In the genomic region with DNA sequence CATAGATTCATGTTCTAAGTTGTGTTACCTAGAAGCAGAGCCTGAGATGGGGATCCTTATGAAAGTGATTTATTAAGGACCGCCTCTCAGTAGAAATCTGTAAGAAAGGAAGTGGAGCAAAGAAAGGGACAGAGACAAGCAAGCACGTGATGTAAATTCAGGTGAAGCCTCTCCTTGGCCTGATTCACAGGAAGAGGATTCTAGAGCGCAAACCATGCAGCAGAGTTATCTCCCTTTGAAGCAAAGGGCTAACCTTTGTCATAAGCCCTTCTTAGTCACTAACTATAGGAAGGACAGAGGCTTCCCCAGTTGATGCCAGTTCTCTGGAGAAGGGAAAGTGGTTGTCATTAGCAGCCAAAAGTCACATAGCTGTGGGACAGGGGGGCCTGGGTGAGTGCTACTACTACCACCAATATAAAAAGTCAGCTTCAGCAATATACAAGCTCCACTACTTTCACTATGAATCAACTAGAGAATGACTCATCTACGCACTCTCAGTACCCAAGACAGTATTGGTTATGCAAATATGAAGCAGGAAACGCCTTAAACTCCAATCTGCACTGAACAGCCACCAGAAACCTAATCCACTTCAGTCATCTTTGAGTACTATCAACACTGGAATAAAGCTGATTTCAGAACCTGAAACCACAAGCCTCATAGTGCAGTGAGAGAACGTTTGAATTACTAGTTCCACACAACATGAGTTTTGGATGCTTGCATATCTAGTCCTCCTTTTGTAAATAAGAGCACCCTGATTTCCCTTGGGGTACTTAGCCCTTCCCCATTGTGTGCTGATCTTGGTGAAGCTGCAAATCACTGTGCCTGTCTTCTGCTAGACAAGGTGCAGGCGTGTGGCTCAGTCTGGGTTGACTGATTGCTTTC, we compare ENCODE assay signal across 1 cellular context.
TF ChIP-seq lines count a peak whose summit lies in the region.

No MANE protein-coding gene starts in this region.

TF ChIP-seq in GM12878, 131 proteins besides CTCF, POLR2A, EP300 and RAD21 (continued from another document and continues in another):
- TF ChIP-seq, protein P1, sequence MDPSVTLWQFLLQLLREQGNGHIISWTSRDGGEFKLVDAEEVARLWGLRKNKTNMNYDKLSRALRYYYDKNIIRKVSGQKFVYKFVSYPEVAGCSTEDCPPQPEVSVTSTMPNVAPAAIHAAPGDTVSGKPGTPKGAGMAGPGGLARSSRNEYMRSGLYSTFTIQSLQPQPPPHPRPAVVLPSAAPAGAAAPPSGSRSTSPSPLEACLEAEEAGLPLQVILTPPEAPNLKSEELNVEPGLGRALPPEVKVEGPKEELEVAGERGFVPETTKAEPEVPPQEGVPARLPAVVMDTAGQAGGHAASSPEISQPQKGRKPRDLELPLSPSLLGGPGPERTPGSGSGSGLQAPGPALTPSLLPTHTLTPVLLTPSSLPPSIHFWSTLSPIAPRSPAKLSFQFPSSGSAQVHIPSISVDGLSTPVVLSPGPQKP (IDR thresholded peaks at IDR 0.05; ENCODE audit: low read depth, low read length) = no peak
- peak; percentile 66 for TF ChIP-seq IKZF1 (conservative IDR thresholded peaks at IDR 0.05)
- no peak for TF ChIP-seq SP1 (IDR thresholded peaks at IDR 0.05; ENCODE audit: low read depth, low read length)
- TF ChIP-seq EED (IDR thresholded peaks at IDR 0.05; ENCODE audit: low read depth) = peak; percentile 68; the same call in 1 of the 2 replicates
- peak; percentile 67; the same call in 1 of the 2 replicates for TF ChIP-seq ZBED1 (IDR thresholded peaks at IDR 0.05; ENCODE audit: borderline replicate concordance)
- TF ChIP-seq RUNX3 (IDR thresholded peaks at IDR 0.05; ENCODE audit: low read length) = peak; percentile 92
- peak; percentile 96 for TF ChIP-seq DPF2 (IDR thresholded peaks at IDR 0.05)
- peak; percentile 83 for TF ChIP-seq BCL11A (IDR thresholded peaks at IDR 0.05; ENCODE audit: low read depth, low read length)
- TF ChIP-seq RAD51 (IDR thresholded peaks at IDR 0.05) = no peak
- TF ChIP-seq, protein P2, sequence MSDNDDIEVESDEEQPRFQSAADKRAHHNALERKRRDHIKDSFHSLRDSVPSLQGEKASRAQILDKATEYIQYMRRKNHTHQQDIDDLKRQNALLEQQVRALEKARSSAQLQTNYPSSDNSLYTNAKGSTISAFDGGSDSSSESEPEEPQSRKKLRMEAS (IDR thresholded peaks at IDR 0.05; ENCODE audit: low read depth, low read length) = no peak
- TF ChIP-seq, protein P3, sequence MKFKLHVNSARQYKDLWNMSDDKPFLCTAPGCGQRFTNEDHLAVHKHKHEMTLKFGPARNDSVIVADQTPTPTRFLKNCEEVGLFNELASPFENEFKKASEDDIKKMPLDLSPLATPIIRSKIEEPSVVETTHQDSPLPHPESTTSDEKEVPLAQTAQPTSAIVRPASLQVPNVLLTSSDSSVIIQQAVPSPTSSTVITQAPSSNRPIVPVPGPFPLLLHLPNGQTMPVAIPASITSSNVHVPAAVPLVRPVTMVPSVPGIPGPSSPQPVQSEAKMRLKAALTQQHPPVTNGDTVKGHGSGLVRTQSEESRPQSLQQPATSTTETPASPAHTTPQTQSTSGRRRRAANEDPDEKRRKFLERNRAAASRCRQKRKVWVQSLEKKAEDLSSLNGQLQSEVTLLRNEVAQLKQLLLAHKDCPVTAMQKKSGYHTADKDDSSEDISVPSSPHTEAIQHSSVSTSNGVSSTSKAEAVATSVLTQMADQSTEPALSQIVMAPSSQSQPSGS (IDR thresholded peaks at IDR 0.05; ENCODE audit: low read length) = peak; percentile 97
- TF ChIP-seq, protein P4, sequence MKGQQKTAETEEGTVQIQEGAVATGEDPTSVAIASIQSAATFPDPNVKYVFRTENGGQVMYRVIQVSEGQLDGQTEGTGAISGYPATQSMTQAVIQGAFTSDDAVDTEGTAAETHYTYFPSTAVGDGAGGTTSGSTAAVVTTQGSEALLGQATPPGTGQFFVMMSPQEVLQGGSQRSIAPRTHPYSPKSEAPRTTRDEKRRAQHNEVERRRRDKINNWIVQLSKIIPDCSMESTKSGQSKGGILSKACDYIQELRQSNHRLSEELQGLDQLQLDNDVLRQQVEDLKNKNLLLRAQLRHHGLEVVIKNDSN (IDR thresholded peaks at IDR 0.05; ENCODE audit: borderline replicate concordance, extremely low read length, insufficient read depth, low read depth, low read length) = no peak
- peak; percentile 99 for TF ChIP-seq POU2F2 (IDR thresholded peaks at IDR 0.05; ENCODE audit: borderline replicate concordance, low read depth, low read length)
- TF ChIP-seq PAX5 (IDR thresholded peaks at IDR 0.05; ENCODE audit: borderline replicate concordance, low read depth, low read length) = peak; percentile 93
- no peak for TF ChIP-seq NBN (IDR thresholded peaks at IDR 0.05)
- TF ChIP-seq JUNB (IDR thresholded peaks at IDR 0.05) = peak; percentile 99
- peak; percentile 98 for TF ChIP-seq ZNF217 (IDR thresholded peaks at IDR 0.05)
- TF ChIP-seq, protein P5, sequence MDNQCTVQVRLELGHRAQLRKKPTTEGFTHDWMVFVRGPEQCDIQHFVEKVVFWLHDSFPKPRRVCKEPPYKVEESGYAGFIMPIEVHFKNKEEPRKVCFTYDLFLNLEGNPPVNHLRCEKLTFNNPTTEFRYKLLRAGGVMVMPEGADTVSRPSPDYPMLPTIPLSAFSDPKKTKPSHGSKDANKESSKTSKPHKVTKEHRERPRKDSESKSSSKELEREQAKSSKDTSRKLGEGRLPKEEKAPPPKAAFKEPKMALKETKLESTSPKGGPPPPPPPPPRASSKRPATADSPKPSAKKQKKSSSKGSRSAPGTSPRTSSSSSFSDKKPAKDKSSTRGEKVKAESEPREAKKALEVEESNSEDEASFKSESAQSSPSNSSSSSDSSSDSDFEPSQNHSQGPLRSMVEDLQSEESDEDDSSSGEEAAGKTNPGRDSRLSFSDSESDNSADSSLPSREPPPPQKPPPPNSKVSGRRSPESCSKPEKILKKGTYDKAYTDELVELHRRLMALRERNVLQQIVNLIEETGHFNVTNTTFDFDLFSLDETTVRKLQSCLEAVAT (IDR thresholded peaks at IDR 0.05) = no peak
- TF ChIP-seq ZZZ3 (IDR thresholded peaks at IDR 0.05; ENCODE audit: control insufficient read depth, insufficient read length, low read depth) = no peak
- TF ChIP-seq, protein P6, sequence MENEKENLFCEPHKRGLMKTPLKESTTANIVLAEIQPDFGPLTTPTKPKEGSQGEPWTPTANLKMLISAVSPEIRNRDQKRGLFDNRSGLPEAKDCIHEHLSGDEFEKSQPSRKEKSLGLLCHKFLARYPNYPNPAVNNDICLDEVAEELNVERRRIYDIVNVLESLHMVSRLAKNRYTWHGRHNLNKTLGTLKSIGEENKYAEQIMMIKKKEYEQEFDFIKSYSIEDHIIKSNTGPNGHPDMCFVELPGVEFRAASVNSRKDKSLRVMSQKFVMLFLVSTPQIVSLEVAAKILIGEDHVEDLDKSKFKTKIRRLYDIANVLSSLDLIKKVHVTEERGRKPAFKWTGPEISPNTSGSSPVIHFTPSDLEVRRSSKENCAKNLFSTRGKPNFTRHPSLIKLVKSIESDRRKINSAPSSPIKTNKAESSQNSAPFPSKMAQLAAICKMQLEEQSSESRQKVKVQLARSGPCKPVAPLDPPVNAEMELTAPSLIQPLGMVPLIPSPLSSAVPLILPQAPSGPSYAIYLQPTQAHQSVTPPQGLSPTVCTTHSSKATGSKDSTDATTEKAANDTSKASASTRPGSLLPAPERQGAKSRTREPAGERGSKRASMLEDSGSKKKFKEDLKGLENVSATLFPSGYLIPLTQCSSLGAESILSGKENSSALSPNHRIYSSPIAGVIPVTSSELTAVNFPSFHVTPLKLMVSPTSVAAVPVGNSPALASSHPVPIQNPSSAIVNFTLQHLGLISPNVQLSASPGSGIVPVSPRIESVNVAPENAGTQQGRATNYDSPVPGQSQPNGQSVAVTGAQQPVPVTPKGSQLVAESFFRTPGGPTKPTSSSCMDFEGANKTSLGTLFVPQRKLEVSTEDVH (IDR thresholded peaks at IDR 0.05; ENCODE audit: low read depth, partially characterized antibody) = no peak
- TF ChIP-seq, protein P7, sequence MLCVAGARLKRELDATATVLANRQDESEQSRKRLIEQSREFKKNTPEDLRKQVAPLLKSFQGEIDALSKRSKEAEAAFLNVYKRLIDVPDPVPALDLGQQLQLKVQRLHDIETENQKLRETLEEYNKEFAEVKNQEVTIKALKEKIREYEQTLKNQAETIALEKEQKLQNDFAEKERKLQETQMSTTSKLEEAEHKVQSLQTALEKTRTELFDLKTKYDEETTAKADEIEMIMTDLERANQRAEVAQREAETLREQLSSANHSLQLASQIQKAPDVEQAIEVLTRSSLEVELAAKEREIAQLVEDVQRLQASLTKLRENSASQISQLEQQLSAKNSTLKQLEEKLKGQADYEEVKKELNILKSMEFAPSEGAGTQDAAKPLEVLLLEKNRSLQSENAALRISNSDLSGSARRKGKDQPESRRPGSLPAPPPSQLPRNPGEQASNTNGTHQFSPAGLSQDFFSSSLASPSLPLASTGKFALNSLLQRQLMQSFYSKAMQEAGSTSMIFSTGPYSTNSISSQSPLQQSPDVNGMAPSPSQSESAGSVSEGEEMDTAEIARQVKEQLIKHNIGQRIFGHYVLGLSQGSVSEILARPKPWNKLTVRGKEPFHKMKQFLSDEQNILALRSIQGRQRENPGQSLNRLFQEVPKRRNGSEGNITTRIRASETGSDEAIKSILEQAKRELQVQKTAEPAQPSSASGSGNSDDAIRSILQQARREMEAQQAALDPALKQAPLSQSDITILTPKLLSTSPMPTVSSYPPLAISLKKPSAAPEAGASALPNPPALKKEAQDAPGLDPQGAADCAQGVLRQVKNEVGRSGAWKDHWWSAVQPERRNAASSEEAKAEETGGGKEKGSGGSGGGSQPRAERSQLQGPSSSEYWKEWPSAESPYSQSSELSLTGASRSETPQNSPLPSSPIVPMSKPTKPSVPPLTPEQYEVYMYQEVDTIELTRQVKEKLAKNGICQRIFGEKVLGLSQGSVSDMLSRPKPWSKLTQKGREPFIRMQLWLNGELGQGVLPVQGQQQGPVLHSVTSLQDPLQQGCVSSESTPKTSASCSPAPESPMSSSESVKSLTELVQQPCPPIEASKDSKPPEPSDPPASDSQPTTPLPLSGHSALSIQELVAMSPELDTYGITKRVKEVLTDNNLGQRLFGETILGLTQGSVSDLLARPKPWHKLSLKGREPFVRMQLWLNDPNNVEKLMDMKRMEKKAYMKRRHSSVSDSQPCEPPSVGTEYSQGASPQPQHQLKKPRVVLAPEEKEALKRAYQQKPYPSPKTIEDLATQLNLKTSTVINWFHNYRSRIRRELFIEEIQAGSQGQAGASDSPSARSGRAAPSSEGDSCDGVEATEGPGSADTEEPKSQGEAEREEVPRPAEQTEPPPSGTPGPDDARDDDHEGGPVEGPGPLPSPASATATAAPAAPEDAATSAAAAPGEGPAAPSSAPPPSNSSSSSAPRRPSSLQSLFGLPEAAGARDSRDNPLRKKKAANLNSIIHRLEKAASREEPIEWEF (IDR thresholded peaks at IDR 0.05; ENCODE audit: insufficient replicate concordance, low read depth, low read length) = no peak
- peak; percentile 50 for TF ChIP-seq SREBF1 (IDR thresholded peaks at IDR 0.05; ENCODE audit: low read length)
- TF ChIP-seq IKZF2 (IDR thresholded peaks at IDR 0.05) = peak; percentile 70 to 82
- TF ChIP-seq, protein P8, sequence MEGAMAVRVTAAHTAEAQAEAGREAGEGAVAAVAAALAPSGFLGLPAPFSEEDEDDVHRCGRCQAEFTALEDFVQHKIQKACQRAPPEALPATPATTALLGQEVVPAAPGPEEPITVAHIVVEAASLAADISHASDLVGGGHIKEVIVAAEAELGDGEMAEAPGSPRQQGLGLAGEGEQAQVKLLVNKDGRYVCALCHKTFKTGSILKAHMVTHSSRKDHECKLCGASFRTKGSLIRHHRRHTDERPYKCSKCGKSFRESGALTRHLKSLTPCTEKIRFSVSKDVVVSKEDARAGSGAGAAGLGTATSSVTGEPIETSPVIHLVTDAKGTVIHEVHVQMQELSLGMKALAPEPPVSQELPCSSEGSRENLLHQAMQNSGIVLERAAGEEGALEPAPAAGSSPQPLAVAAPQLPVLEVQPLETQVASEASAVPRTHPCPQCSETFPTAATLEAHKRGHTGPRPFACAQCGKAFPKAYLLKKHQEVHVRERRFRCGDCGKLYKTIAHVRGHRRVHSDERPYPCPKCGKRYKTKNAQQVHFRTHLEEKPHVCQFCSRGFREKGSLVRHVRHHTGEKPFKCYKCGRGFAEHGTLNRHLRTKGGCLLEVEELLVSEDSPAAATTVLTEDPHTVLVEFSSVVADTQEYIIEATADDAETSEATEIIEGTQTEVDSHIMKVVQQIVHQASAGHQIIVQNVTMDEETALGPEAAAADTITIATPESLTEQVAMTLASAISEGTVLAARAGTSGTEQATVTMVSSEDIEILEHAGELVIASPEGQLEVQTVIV (IDR thresholded peaks at IDR 0.05; ENCODE audit: borderline replicate concordance, partially characterized antibody) = no peak
- TF ChIP-seq MEF2A (IDR thresholded peaks at IDR 0.05; ENCODE audit: insufficient read depth, low read depth, low read length) = peak; percentile 83
- TF ChIP-seq SIX5 (IDR thresholded peaks at IDR 0.05; ENCODE audit: low read depth, low read length, severe bottlenecking) = no peak
- TF ChIP-seq TAF1 (IDR thresholded peaks at IDR 0.05; ENCODE audit: borderline replicate concordance, low read depth, low read length) = no peak
- peak; percentile 66; the same call in 1 of the 2 replicates for TF ChIP-seq PML (IDR thresholded peaks at IDR 0.05; ENCODE audit: low read length)
- TF ChIP-seq SMAD1 (IDR thresholded peaks at IDR 0.05; ENCODE audit: low read depth, partially characterized antibody) = no peak
- TF ChIP-seq, protein P9, sequence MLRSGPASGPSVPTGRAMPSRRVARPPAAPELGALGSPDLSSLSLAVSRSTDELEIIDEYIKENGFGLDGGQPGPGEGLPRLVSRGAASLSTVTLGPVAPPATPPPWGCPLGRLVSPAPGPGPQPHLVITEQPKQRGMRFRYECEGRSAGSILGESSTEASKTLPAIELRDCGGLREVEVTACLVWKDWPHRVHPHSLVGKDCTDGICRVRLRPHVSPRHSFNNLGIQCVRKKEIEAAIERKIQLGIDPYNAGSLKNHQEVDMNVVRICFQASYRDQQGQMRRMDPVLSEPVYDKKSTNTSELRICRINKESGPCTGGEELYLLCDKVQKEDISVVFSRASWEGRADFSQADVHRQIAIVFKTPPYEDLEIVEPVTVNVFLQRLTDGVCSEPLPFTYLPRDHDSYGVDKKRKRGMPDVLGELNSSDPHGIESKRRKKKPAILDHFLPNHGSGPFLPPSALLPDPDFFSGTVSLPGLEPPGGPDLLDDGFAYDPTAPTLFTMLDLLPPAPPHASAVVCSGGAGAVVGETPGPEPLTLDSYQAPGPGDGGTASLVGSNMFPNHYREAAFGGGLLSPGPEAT (IDR thresholded peaks at IDR 0.05; ENCODE audit: low read depth) = 0 out of 2 replicates have a peak, but pooled peaks have one; percentile 60
- peak; percentile 39 for TF ChIP-seq RELA (IDR thresholded peaks at IDR 0.05; ENCODE audit: borderline replicate concordance, partially characterized antibody)
- peak; percentile 54; the same call in 1 of the 2 replicates for TF ChIP-seq ZNF24 (IDR thresholded peaks at IDR 0.05)
- TF ChIP-seq, protein P10, sequence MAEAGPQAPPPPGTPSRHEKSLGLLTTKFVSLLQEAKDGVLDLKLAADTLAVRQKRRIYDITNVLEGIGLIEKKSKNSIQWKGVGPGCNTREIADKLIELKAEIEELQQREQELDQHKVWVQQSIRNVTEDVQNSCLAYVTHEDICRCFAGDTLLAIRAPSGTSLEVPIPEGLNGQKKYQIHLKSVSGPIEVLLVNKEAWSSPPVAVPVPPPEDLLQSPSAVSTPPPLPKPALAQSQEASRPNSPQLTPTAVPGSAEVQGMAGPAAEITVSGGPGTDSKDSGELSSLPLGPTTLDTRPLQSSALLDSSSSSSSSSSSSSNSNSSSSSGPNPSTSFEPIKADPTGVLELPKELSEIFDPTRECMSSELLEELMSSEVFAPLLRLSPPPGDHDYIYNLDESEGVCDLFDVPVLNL (IDR thresholded peaks at IDR 0.05; ENCODE audit: low read depth, low read length) = no peak
- no peak for TF ChIP-seq NFXL1 (IDR thresholded peaks at IDR 0.05; ENCODE audit: borderline replicate concordance)
- TF ChIP-seq GATAD2B (conservative IDR thresholded peaks at IDR 0.05; ENCODE audit: low read depth) = peak; percentile 61
- peak; percentile 89 for TF ChIP-seq TBL1XR1 (IDR thresholded peaks at IDR 0.05; ENCODE audit: low read depth, low read length)
